In the genomic region with DNA sequence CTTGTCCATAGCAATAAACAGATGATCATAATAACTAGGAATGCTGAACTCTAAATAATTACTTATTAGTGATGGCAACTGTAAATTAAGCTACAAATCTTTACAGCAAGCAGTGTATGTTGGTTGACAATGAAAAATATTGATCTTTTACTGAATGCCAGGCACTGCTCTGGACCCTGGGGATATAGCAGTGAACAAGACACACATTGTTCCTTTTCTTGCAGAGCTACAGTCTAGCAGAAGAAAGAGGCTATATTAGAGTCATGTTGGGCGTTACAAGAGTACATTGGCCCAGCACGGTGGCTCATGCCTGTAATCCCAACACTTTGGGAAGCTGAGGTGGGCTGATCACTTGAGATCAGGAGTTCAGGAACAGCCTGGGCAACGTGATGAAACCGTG, we compare ENCODE assay signal across 29 cellular contexts. TPM values are rescaled to one million over a fixed set of nuclear protein-coding genes. Genes with fewer than 3 reads are reported as not detected.
"Had no signal": no experiment of that assay in that cellular context is flagged by ENCODE, and none has a peak within 500 bp of the region (broad histone marks: within the 10 kb centered on the region; RNA-seq: fewer than 3 reads in every experiment).

No MANE protein-coding gene starts in this region.

- H3K36me3 Mint-ChIP-seq: activated CD4-positive, alpha-beta memory T cell treated with anti-CD3 and anti-CD28 coated beads for 36 hours; activated naive CD8-positive, alpha-beta T cell had no signal

- ATAC-seq: activated T-helper 17 cell treated with anti-CD3 and anti-CD28 coated beads, Interleukin-2, amount 50 U/mL, for 72 hours; Panc1 had no signal

- H3K27ac Mint-ChIP-seq: activated B cell treated with CpG ODN at 0.5 μM for 24 hours; activated CD4-positive, alpha-beta memory T cell treated with anti-CD3 and anti-CD28 coated beads for 36 hours; activated CD4-positive, alpha-beta T cell treated with anti-CD3 and anti-CD28 coated beads, Interleukin-2, amount 10 ng/mL, durations not matched to agents 7 days and 5 days; activated naive CD4-positive, alpha-beta T cell treated with anti-CD3 and anti-CD28 coated beads for 36 hours; activated naive CD8-positive, alpha-beta T cell; activated T-helper 17 cell treated with anti-CD3 and anti-CD28 coated beads, Interleukin-2, amount 50 U/mL, for 72 hours had no signal

- H3K27me3 Mint-ChIP-seq: activated B cell treated with CpG ODN at 0.5 μM for 24 hours; activated CD4-positive, alpha-beta memory T cell treated with anti-CD3 and anti-CD28 coated beads for 36 hours; activated naive CD8-positive, alpha-beta T cell; activated T-helper 17 cell treated with anti-CD3 and anti-CD28 coated beads, Interleukin-2, amount 50 U/mL, for 72 hours had no signal

- H3K9me3 Mint-ChIP-seq: activated B cell treated with CpG ODN at 0.5 μM for 24 hours; activated CD4-positive, alpha-beta memory T cell treated with anti-CD3 and anti-CD28 coated beads for 36 hours; activated CD4-positive, alpha-beta T cell treated with anti-CD3 and anti-CD28 coated beads, Interleukin-2, amount 10 ng/mL, durations not matched to agents 7 days and 5 days; activated naive CD4-positive, alpha-beta T cell treated with anti-CD3 and anti-CD28 coated beads for 36 hours; activated T-helper 17 cell treated with anti-CD3 and anti-CD28 coated beads, Interleukin-2, amount 50 U/mL, for 72 hours had no signal

- H3K4me3 Mint-ChIP-seq: activated B cell treated with CpG ODN at 0.5 μM for 24 hours; activated CD4-positive, alpha-beta memory T cell treated with anti-CD3 and anti-CD28 coated beads for 36 hours; activated CD4-positive, alpha-beta T cell treated with anti-CD3 and anti-CD28 coated beads, Interleukin-2, amount 10 ng/mL, durations not matched to agents 7 days and 5 days; activated naive CD4-positive, alpha-beta T cell treated with anti-CD3 and anti-CD28 coated beads for 36 hours; activated naive CD8-positive, alpha-beta T cell; activated T-helper 17 cell treated with anti-CD3 and anti-CD28 coated beads, Interleukin-2, amount 50 U/mL, for 72 hours had no signal

- DNase-seq: activated B cell treated with CpG ODN at 0.5 μM for 24 hours; activated CD4-positive, alpha-beta memory T cell treated with anti-CD3 and anti-CD28 coated beads for 36 hours; activated CD4-positive, alpha-beta T cell treated with anti-CD3 and anti-CD28 coated beads for 1 hour; activated CD4-positive, alpha-beta T cell treated with anti-CD3 and anti-CD28 coated beads, Interleukin-2, amount 10 ng/mL, durations not matched to agents 7 days and 5 days; activated CD8-positive, alpha-beta memory T cell treated with anti-CD3 and anti-CD28 coated beads for 24 hours; activated gamma-delta T cell; activated naive CD4-positive, alpha-beta T cell treated with anti-CD3 and anti-CD28 coated beads for 36 hours; activated T-cell treated with anti-CD3 and anti-CD28 coated beads for 4 hours; activated T-cell treated with anti-CD3 and anti-CD28 coated beads, Interleukin-2, amount 50 U/mL, for 48 hours; amygdala; caudate nucleus; NCI-H1092; NCI-H1417; NCI-H1930; NCI-H2171; NCI-H526 treated with DMSO at 0.1 percent for 48 hours; OCI-M1; Right ventricle myocardium superior; RPMI8226; T-helper 2 cell; T1000 had no signal

- H3K9ac ChIP-seq: KMS-11 had no signal

- FAIRE-seq: TTC549 had no signal

- H3K27ac ChIP-seq: KMS-11 had no signal

RNA-seq across cellular contexts. Expression of a gene that starts 11.5 kb away (rescaled TPM):
- total RNA-seq: cerebellum, MCF 10A, NCI-H460 had no signal

RNA-seq across cellular contexts. Expression of a gene that starts 43.7 kb away (rescaled TPM):
- total RNA-seq: cerebellum, Right ventricle myocardium superior had no signal
